In the genomic region with DNA sequence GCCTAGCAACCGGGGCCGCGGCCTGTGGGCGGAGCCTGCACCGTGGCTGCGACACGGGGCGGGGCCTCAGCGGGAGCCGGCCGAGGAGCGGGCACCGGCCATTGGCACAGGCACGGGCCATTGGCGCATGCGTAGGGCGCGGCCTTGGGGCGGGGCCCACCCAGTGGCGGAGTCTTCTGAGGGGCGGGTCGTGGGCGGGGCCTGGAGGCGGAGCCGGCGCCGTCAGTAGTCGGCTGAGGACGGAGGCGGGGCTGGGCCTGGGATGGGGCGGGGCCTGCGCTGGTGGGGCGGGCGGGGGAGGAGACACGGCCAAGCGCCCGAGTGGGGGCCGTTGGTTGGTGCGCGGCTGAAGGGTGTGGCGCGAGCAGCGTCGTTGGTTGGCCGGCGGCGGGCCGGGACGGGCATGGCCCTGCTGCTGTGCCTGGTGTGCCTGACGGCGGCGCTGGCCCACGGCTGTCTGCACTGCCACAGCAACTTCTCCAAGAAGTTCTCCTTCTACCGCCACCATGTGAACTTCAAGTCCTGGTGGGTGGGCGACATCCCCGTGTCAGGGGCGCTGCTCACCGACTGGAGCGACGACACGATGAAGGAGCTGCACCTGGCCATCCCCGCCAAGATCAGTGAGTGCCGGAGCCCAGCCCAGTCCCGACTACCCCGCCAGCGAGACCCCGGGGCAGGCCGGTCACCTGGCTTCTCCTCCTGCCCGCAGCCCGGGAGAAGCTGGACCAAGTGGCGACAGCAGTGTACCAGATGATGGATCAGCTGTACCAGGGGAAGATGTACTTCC, we compare ENCODE assay signal across 8 cellular contexts. TPM values are rescaled to one million over a fixed set of nuclear protein-coding genes. Genes with fewer than 3 reads are reported as not detected.
A peak's percentile ranks its signal among the peaks of the same experiment; 100 is the strongest.
DNase-seq lines count a peak whose midpoint lies in the region; TF ChIP-seq lines count a peak whose summit lies in the region.

A gene with protein sequence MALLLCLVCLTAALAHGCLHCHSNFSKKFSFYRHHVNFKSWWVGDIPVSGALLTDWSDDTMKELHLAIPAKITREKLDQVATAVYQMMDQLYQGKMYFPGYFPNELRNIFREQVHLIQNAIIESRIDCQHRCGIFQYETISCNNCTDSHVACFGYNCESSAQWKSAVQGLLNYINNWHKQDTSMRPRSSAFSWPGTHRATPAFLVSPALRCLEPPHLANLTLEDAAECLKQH (plus strand): TSS at position 373 of the 787 bp plus-strand sequence. CDS start 31 bp downstream, at position 404.

- H3K27me3 Mint-ChIP-seq in nephron (ENCODE audit: low read depth): no peaks in the 10 kb centered on the region
- H3K27me3 Mint-ChIP-seq in stimulated activated naive CD8-positive, alpha-beta T cell treated with anti-CD3 and anti-CD28 coated beads, Interleukin-15, Interleukin-2, amounts not matched to agents 100 ng/mL and 50 ng/mL, for 24 hours: no peaks in the 10 kb centered on the region

- peak within 1 kb of the TSS in 2 of 3 experiments; percentile 81 to 92 for H3K27ac Mint-ChIP-seq in nephron
- H3K27ac Mint-ChIP-seq in stimulated activated naive CD8-positive, alpha-beta T cell treated with anti-CD3 and anti-CD28 coated beads, Interleukin-15, Interleukin-2, amounts not matched to agents 100 ng/mL and 50 ng/mL, for 24 hours: peak within 1 kb of the TSS; percentile 96

- peak; percentile 66 for TF ChIP-seq CTCF in RWPE1 (conservative IDR thresholded peaks at IDR 0.05; ENCODE audit: low read depth)
- peak; percentile 27 to 38 (median 34) for TF ChIP-seq CTCF in nephron (IDR thresholded peaks at IDR 0.05; ENCODE audit: unreplicated experiment in 3 of 3)

- H3K4me1 Mint-ChIP-seq in nephron: peaks cover 12% of the 10 kb centered on the region
- H3K4me1 Mint-ChIP-seq in stimulated activated naive CD8-positive, alpha-beta T cell treated with anti-CD3 and anti-CD28 coated beads, Interleukin-15, Interleukin-2, amounts not matched to agents 100 ng/mL and 50 ng/mL, for 24 hours (ENCODE audit: low read depth): peaks cover 44% of the 10 kb centered on the region

- H3K4me3 Mint-ChIP-seq in nephron: peak within 1 kb of the TSS; percentile 91 to 94 (median 94)
- H3K4me3 Mint-ChIP-seq in stimulated activated naive CD8-positive, alpha-beta T cell treated with anti-CD3 and anti-CD28 coated beads, Interleukin-15, Interleukin-2, amounts not matched to agents 100 ng/mL and 50 ng/mL, for 24 hours: peak within 1 kb of the TSS; percentile 97

- H3K9me3 Mint-ChIP-seq in nephron: no peaks in the 10 kb centered on the region
- H3K9me3 Mint-ChIP-seq in stimulated activated naive CD8-positive, alpha-beta T cell treated with anti-CD3 and anti-CD28 coated beads, Interleukin-15, Interleukin-2, amounts not matched to agents 100 ng/mL and 50 ng/mL, for 24 hours: no peaks in the 10 kb centered on the region

- POLR2A ChIA-PET in RWPE1 (lab: Yijun Ruan, JAX; ENCODE audit: low non-redundant PET): no interaction called here

- DNase-seq in ELR (ENCODE audit: low read depth) (peak; percentile 93), H7 (peak; percentile 100), LoVo (ENCODE audit: low spot score) (peak; percentile 98), RWPE1 (ENCODE audit: low spot score) (peak; percentile 96), fibroblast of the conjunctiva (ENCODE audit: low read depth) (peak; percentile 96)
- DNase-seq in activated effector memory CD4-positive, alpha-beta T cell treated with Interleukin-2 at 50 U/mL for 16 hours: peak; percentile 99

- peak within 1 kb of the TSS; percentile 98 for H3K27ac ChIP-seq in RWPE1

- no peaks in the 10 kb centered on the region for H3K27me3 ChIP-seq in H7 (ENCODE audit: control insufficient read depth, insufficient read depth, low read length)

- H3K36me3 Mint-ChIP-seq in nephron (ENCODE audit: low read depth): peaks cover 10% of the 10 kb centered on the region
- H3K36me3 Mint-ChIP-seq in stimulated activated naive CD8-positive, alpha-beta T cell treated with anti-CD3 and anti-CD28 coated beads, Interleukin-15, Interleukin-2, amounts not matched to agents 100 ng/mL and 50 ng/mL, for 24 hours (ENCODE audit: low read depth): peaks cover 34% of the 10 kb centered on the region

- peak within 1 kb of the TSS; percentile 71 for H3K4me3 ChIP-seq in H7 (ENCODE audit: insufficient read depth, low read depth, low read length)

- H3K36me3 ChIP-seq in H7 (replicated peaks; ENCODE audit: control insufficient read depth, insufficient read depth, low read length): peaks cover 3% of the 10 kb centered on the region

- CTCF ChIA-PET in RWPE1 (lab: Yijun Ruan, JAX): interaction anchor here (0.7 kb wide), 1 partner anchor 229 kb away, joined by 5 read pairs; no protein-coding TSS in a partner anchor

RNA-seq across cellular contexts. Expression of the gene that starts here (rescaled TPM):
- total RNA-seq in H7 (2014; rRNA removed; shearing (Covaris generic)): 0.80 and 0.81 TPM in 2 replicates

Comparison
In these comparisons a context has a peak if more than half of its experiments do, and no peak if none do; other contexts are left out.
1. Peak in every context shown above with its lines: DNase-seq, H3K4me3 ChIP-seq and H3K27ac ChIP-seq.
2. Peak in DNase-seq and H3K4me3 ChIP-seq in H7; RNA of the gene not detected or under 1 TPM.